In the genomic region with DNA sequence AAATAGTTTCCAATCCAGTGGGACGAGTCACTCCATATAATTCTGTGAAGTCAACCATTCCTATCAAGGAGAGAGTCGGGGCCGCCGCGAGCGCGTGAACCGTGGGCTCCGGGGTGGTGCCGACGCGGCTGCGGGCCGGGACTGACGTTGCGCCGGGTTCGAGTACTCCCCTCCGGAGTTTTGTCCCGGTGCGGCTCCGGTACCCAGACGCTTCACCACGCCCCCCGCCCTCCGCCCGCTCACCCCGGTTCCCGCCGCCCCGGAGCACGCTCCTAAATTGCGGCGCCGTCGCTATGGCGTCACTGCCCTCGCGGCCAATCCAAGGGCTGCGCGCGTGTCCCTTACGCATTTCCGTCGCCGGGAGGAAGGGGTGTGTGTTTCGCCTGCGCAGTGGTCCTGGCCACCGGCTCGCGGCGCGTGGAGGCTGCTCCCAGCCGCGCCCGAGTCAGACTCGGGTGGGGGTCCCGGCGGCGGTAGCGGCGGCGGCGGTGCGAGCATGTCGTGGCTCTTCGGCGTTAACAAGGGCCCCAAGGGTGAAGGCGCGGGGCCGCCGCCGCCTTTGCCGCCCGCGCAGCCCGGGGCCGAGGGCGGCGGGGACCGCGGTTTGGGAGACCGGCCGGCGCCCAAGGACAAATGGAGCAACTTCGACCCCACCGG, we compare ENCODE assay signal across 8 cellular contexts. TPM values are rescaled to one million over a fixed set of nuclear protein-coding genes. Genes with fewer than 3 reads are reported as not detected.
DNase-seq lines count a peak whose midpoint lies in the region; ATAC-seq and TF ChIP-seq lines count a peak whose summit lies in the region.

A gene with protein sequence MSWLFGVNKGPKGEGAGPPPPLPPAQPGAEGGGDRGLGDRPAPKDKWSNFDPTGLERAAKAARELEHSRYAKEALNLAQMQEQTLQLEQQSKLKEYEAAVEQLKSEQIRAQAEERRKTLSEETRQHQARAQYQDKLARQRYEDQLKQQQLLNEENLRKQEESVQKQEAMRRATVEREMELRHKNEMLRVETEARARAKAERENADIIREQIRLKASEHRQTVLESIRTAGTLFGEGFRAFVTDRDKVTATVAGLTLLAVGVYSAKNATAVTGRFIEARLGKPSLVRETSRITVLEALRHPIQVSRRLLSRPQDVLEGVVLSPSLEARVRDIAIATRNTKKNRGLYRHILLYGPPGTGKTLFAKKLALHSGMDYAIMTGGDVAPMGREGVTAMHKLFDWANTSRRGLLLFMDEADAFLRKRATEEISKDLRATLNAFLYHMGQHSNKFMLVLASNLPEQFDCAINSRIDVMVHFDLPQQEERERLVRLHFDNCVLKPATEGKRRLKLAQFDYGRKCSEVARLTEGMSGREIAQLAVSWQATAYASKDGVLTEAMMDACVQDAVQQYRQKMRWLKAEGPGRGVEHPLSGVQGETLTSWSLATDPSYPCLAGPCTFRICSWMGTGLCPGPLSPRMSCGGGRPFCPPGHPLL (plus strand): TSS at position 377 of the 657 bp plus-strand sequence. CDS start 120 bp downstream, at position 497.

- H3K36me3 ChIP-seq in adipocyte (ENCODE audit: control insufficient read depth, insufficient read depth, low read length, severe bottlenecking) (no peaks in the 10 kb centered on the region), cardiac muscle cell (no peaks in the 10 kb centered on the region), parathyroid adenoma (ENCODE audit: control insufficient read depth, insufficient read depth, low read length) (no peaks in the 10 kb centered on the region), tibial nerve (peaks cover 0 to 3% (median 0%) of the 10 kb centered on the region in 3 donors)

- peak; percentile 86 for ATAC-seq in HG02763 (IDR thresholded peaks at IDR 0.05; ENCODE audit: unreplicated experiment)

- H3K9ac ChIP-seq in adipocyte (ENCODE audit: low read length) = peak within 1 kb of the TSS; percentile 89
- H3K9ac ChIP-seq in parathyroid adenoma = no peak within 1 kb of the TSS

- H3K4me1 ChIP-seq in adipocyte (ENCODE audit: control insufficient read depth, insufficient read depth, low read length) = peaks cover 15% of the 10 kb centered on the region
- H3K4me1 ChIP-seq in cardiac muscle cell (ENCODE audit: low read depth) = peaks cover 4% of the 10 kb centered on the region
- H3K4me1 ChIP-seq in parathyroid adenoma = no peaks in the 10 kb centered on the region
- peaks cover 0 to 29% (median 12%) of the 10 kb centered on the region in 4 donors for H3K4me1 ChIP-seq in tibial nerve

- TF ChIP-seq POLR2A in tibial nerve (IDR thresholded peaks at IDR 0.05) = peak in 1 of 2 donors; percentile 33

- H3K27ac ChIP-seq in cardiac muscle cell (peak within 1 kb of the TSS; percentile 70), parathyroid adenoma (peak within 1 kb of the TSS; percentile 63), tibial nerve (peak within 1 kb of the TSS; percentile 67 to 86 (median 84))

- peak within 1 kb of the TSS; percentile 76 for H2AFZ ChIP-seq in parathyroid adenoma

- peak; percentile 93 to 94 for TF ChIP-seq EP300 in tibial nerve (IDR thresholded peaks at IDR 0.05)

- H3K4me3 ChIP-seq in GM12875 (ENCODE audit: low read depth, low read length) (peak within 1 kb of the TSS; percentile 81), adipocyte (ENCODE audit: low read length) (peak within 1 kb of the TSS; percentile 91), cardiac muscle cell (peak within 1 kb of the TSS; percentile 85), parathyroid adenoma (ENCODE audit: low read depth, low read length) (peak within 1 kb of the TSS; percentile 86), tibial nerve (peak within 1 kb of the TSS; percentile 62 to 91 (median 76))

- H3K9me3 ChIP-seq in adipocyte (ENCODE audit: control insufficient read depth, low read length) (no peaks in the 10 kb centered on the region), cardiac muscle cell (ENCODE audit: low read depth) (no peaks in the 10 kb centered on the region), parathyroid adenoma (ENCODE audit: control insufficient read depth, low read length) (no peaks in the 10 kb centered on the region), tibial nerve (no peaks in the 10 kb centered on the region)

- H3K79me2 ChIP-seq in parathyroid adenoma = peaks cover 7% of the 10 kb centered on the region

- DNase-seq in NCI-H1417 treated with DMSO at 0.1 percent for 48 hours (lab: John Stamatoyannopoulos, UW) = peak; percentile 34
- DNase-seq in T follicular helper cell (ENCODE audit: low read depth) = peak; percentile 85
- DNase-seq in adipocyte (ENCODE audit: low read depth) = peak; percentile 97
- DNase-seq in cardiac muscle cell (ENCODE audit: low read depth in 1 of 2, low spot score in 1 of 2) = peak; percentile 93 to 94
- DNase-seq in tibial nerve (ENCODE audit: low spot score in 2 of 2) = peak; percentile 85 to 88

- 0 to 2% methylated on average over 13 to 16 of the region's 87 CpGs for WGBS in tibial nerve, 2 donors

- TF ChIP-seq CTCF in GM12875 (IDR thresholded peaks at IDR 0.05; ENCODE audit: borderline replicate concordance, insufficient read depth, low read depth, low read length) (no peak), cardiac muscle cell (IDR thresholded peaks at IDR 0.05; ENCODE audit: low read depth, low read length) (no peak), parathyroid adenoma (IDR thresholded peaks at IDR 0.05) (no peak), tibial nerve (IDR thresholded peaks at IDR 0.05) (peak in 2 of 5 experiments; percentile 23 to 38)

- H3K27me3 ChIP-seq in adipocyte (replicated peaks; ENCODE audit: control insufficient read depth, insufficient read depth, low read length) = no peaks in the 10 kb centered on the region
- no peaks in the 10 kb centered on the region for H3K27me3 ChIP-seq in cardiac muscle cell
- H3K27me3 ChIP-seq in parathyroid adenoma (ENCODE audit: control insufficient read depth, insufficient read depth, low read length) = no peaks in the 10 kb centered on the region
- no peaks in the 10 kb centered on the region for H3K27me3 ChIP-seq in tibial nerve

- H3K4me2 ChIP-seq in parathyroid adenoma (ENCODE audit: low read length) = peak within 1 kb of the TSS; percentile 98

RNA-seq across cellular contexts. Expression of the gene that starts here (rescaled TPM):
- total RNA-seq in cardiac muscle cell (28.1 and 37.4 TPM in 2 replicates), tibial nerve (10 to 100 TPM; 18.4 to 48.9 (median 22.5) TPM)
- polyA plus RNA-seq in cardiac muscle cell = 25.8 and 30.2 TPM in 2 replicates

Comparison
In these comparisons a context has a peak if more than half of its experiments do, and no peak if none do; other contexts are left out.
1. Peak in every context shown above with its lines: DNase-seq, ATAC-seq, H3K4me3 ChIP-seq and H3K27ac ChIP-seq.
2. DNase-seq: peak in every context shown above with its lines; median percentile 97 in adipocyte; 94 in cardiac muscle cell; 86 in tibial nerve; 85 in T follicular helper cell; 34 in NCI-H1417 treated with DMSO at 0.1 percent for 48 hours.